ENCODE assay signal across 1 cellular context in the genomic region with DNA sequence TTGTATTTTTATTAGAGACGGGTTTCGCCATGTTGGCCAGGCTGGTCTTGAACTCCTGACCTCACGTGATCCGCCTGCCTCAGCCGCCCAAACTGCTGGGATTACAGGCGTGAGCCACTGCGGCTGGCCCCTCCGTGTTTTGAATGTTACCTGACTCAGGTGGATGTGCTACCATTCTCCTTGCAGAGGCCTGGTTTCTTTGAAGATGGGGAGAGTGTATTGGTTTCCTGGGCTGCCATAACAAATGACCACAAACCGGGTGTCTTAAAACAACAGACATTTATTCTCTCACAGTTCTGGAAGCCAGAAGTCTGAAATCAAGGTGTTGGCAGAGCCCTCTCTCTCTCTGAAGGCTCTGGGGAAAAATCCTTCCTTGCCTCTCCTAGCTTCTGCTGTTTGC.
TF ChIP-seq lines count a peak whose summit lies in the region.

No MANE protein-coding gene starts in this region.

TF ChIP-seq in WTC11, 78 proteins besides CTCF, POLR2A, EP300 and RAD21:
- TF ChIP-seq OVOL2 (CRISPR knock-in tag; IDR thresholded peaks at IDR 0.05; ENCODE audit: borderline replicate concordance): no peak
- TF ChIP-seq, protein P1, sequence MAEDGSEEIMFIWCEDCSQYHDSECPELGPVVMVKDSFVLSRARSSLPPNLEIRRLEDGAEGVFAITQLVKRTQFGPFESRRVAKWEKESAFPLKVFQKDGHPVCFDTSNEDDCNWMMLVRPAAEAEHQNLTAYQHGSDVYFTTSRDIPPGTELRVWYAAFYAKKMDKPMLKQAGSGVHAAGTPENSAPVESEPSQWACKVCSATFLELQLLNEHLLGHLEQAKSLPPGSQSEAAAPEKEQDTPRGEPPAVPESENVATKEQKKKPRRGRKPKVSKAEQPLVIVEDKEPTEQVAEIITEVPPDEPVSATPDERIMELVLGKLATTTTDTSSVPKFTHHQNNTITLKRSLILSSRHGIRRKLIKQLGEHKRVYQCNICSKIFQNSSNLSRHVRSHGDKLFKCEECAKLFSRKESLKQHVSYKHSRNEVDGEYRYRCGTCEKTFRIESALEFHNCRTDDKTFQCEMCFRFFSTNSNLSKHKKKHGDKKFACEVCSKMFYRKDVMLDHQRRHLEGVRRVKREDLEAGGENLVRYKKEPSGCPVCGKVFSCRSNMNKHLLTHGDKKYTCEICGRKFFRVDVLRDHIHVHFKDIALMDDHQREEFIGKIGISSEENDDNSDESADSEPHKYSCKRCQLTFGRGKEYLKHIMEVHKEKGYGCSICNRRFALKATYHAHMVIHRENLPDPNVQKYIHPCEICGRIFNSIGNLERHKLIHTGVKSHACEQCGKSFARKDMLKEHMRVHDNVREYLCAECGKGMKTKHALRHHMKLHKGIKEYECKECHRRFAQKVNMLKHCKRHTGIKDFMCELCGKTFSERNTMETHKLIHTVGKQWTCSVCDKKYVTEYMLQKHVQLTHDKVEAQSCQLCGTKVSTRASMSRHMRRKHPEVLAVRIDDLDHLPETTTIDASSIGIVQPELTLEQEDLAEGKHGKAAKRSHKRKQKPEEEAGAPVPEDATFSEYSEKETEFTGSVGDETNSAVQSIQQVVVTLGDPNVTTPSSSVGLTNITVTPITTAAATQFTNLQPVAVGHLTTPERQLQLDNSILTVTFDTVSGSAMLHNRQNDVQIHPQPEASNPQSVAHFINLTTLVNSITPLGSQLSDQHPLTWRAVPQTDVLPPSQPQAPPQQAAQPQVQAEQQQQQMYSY (CRISPR knock-in tag; IDR thresholded peaks at IDR 0.05): peak; percentile 67
